Comparison of ENCODE assay signal across 8 cellular contexts in genomic region chr2:64873472-64873924, GRCh38.
DNase-seq lines count a peak whose midpoint lies in the region; ATAC-seq and TF ChIP-seq lines count a peak whose summit lies in the region.

No MANE protein-coding gene starts in this region.

- H3K27me3 ChIP-seq in dorsolateral prefrontal cortex, result no peaks in the 10 kb centered on the region

- H3K4me3 ChIP-seq in dorsolateral prefrontal cortex, result peak overlapping the region in 56 of 59 donors; percentile 3 to 60 (median 42)
- no peak overlapping the region for H3K4me3 ChIP-seq in mucosa of descending colon

- ATAC-seq in GM18870 (IDR thresholded peaks at IDR 0.05; ENCODE audit: unreplicated experiment) (peak; percentile 77), HG03095 (IDR thresholded peaks at IDR 0.05; ENCODE audit: unreplicated experiment) (peak; percentile 86), mucosa of descending colon (peak; percentile 91)

- TF ChIP-seq CTCF in dorsolateral prefrontal cortex (IDR thresholded peaks at IDR 0.05 in 54 of 56, conservative IDR thresholded peaks at IDR 0.05 in 2 of 56; ENCODE audit: low read depth in 1 of 56, partially characterized antibody in 56 of 56) (peak; percentile 74 to 99 (median 97)), mucosa of descending colon (IDR thresholded peaks at IDR 0.05) (peak; percentile 96)

- peak overlapping the region in 2 of 59 donors; percentile 39 to 45 for H3K27ac ChIP-seq in dorsolateral prefrontal cortex

- no peaks in the 10 kb centered on the region for H3K9me3 ChIP-seq in mucosa of descending colon

- no peaks in the 10 kb centered on the region for H3K4me1 ChIP-seq in mucosa of descending colon (ENCODE audit: low read depth)

- no peaks in the 10 kb centered on the region for H3K36me3 ChIP-seq in mucosa of descending colon (ENCODE audit: low read depth)

- DNase-seq in AG20443 (ENCODE audit: low spot score) (peak; percentile 79), NCI-H460 (ENCODE audit: extremely low read depth, low read depth) (peak; percentile 63), dorsolateral prefrontal cortex (peak; percentile 64 to 87 (median 80)), mucosa of descending colon (peak; percentile 83 to 89 (median 86))
- DNase-seq in activated CD4-positive, alpha-beta T cell treated with anti-CD3 and anti-CD28 coated beads, Interleukin-2, amount 50 U/mL, for 1 hour, result peak; percentile 76
- peak; percentile 60 to 67 for DNase-seq in stimulated activated CD8-positive, alpha-beta memory T cell treated with anti-CD3 and anti-CD28 coated beads, Interleukin-4, amount 100 ng/mL, for 1 hour (ENCODE audit: low read depth in 2 of 2, low spot score in 1 of 2)

- intact Hi-C loops in dorsolateral prefrontal cortex (cut with DNase I), result loop anchor here (5.0 kb wide), 3 partner anchors 286 to 826 kb away; no protein-coding TSS in a partner anchor
- intact Hi-C loops in mucosa of descending colon (cut with DNase I, micrococcal nuclease), result loop anchor here in 1 of 2 donors (10.0 kb wide), 1 partner anchor 289 kb away; no protein-coding TSS in a partner anchor
